Comparison of ENCODE assay signal across 1 cellular context in genomic region chr2:56127773-56128170, GRCh38.
TF ChIP-seq lines count a peak whose summit lies in the region.

No MANE protein-coding gene starts in this region.

TF ChIP-seq in HepG2, 621 proteins besides CTCF, POLR2A, EP300 and RAD21 (continued from another document):
- TF ChIP-seq ARID5B (CRISPR knock-in tag; IDR thresholded peaks at IDR 0.05) (no peak), ZNF451 (CRISPR knock-in tag; IDR thresholded peaks at IDR 0.05) (no peak), PAXIP1 (CRISPR knock-in tag; conservative IDR thresholded peaks at IDR 0.05) (no peak), ZMYM4 (CRISPR knock-in tag; IDR thresholded peaks at IDR 0.05) (no peak), ZNF660 (CRISPR knock-in tag; IDR thresholded peaks at IDR 0.05; ENCODE audit: borderline replicate concordance, low read depth) (no peak), MXD4 (CRISPR knock-in tag; IDR thresholded peaks at IDR 0.05) (no peak), PTBP1 (IDR thresholded peaks at IDR 0.05; ENCODE audit: low read depth, low read length, poor library complexity, severe bottlenecking) (no peak), KDM3A (CRISPR knock-in tag; IDR thresholded peaks at IDR 0.05; ENCODE audit: low read depth) (no peak), CREB1 (IDR thresholded peaks at IDR 0.05) (no peak), CREB1 (CRISPR knock-in tag; IDR thresholded peaks at IDR 0.05) (no peak), KDM4B (CRISPR knock-in tag; IDR thresholded peaks at IDR 0.05) (no peak), SIX4 (CRISPR knock-in tag; IDR thresholded peaks at IDR 0.05) (no peak), RFX5 (IDR thresholded peaks at IDR 0.05; ENCODE audit: low read depth, low read length) (no peak), ZIK1 (CRISPR knock-in tag; IDR thresholded peaks at IDR 0.05; ENCODE audit: borderline replicate concordance, low read depth) (no peak), DZIP1 (CRISPR knock-in tag; IDR thresholded peaks at IDR 0.05) (no peak)
TF ChIP-seq in HepG2: peak in this region for 0.
